27 cellular contexts compared by ENCODE assay signal in genomic region chr2:129872438-129872837, GRCh38.
"Had no signal": no experiment of that assay in that cellular context is flagged by ENCODE, and none has a peak within 500 bp of the region (broad histone marks: within the 10 kb centered on the region; RNA-seq: fewer than 3 reads in every experiment).

No MANE protein-coding gene starts in this region.

- ATAC-seq: activated CD4-positive, alpha-beta T cell treated with anti-CD3 and anti-CD28 coated beads for 36 hours; activated CD8-positive, alpha-beta T cell treated with anti-CD3 and anti-CD28 coated beads, Interleukin-2, amount 10 ng/mL, durations not matched to agents 7 days and 5 days; body of pancreas; gastrocnemius medialis; naive thymus-derived CD4-positive, alpha-beta T cell; pancreas; sciatic nerve; stimulated activated naive CD8-positive, alpha-beta T cell treated with anti-CD3 and anti-CD28 coated beads, Interleukin-15, Interleukin-2, amounts not matched to agents 100 U/mL and 50 U/mL, for 24 hours had no signal

- H3K9me3 Mint-ChIP-seq: activated B cell treated with CpG ODN at 0.5 μM for 24 hours; activated naive CD8-positive, alpha-beta T cell treated with anti-CD3 and anti-CD28 coated beads for 36 hours; memory B cell; T-helper 2 cell treated with Interferon-gamma antibody and Interleukin-4, amounts not matched to agents 5 μg/mL and 100 μg/mL, for 36 hours had no signal

- H3K27ac ChIP-seq: adrenal gland, body of pancreas, gastrocnemius medialis, pancreas, prostate gland, skin epidermis, testis, transverse colon had no signal

- H3K27me3 ChIP-seq: adrenal gland, body of pancreas, gastrocnemius medialis, pancreas, testis, transverse colon had no signal

- H3K27me3 Mint-ChIP-seq: activated CD4-positive, alpha-beta T cell treated with anti-CD3 and anti-CD28 coated beads for 36 hours; activated naive CD8-positive, alpha-beta T cell treated with anti-CD3 and anti-CD28 coated beads for 36 hours had no signal

- H3K4me1 ChIP-seq: prostate gland had no signal

- H3K4me3 ChIP-seq: adrenal gland, body of pancreas, gastrocnemius medialis, pancreas, prostate gland, skin epidermis, testis, transverse colon had no signal

- H3K36me3 Mint-ChIP-seq: activated naive CD8-positive, alpha-beta T cell treated with anti-CD3 and anti-CD28 coated beads for 36 hours; memory B cell; naive thymus-derived CD4-positive, alpha-beta T cell had no signal

- H3K27ac Mint-ChIP-seq: activated B cell treated with CpG ODN at 0.5 μM for 24 hours; activated CD4-positive, alpha-beta T cell treated with anti-CD3 and anti-CD28 coated beads for 36 hours; activated CD8-positive, alpha-beta T cell treated with anti-CD3 and anti-CD28 coated beads, Interleukin-2, amount 10 ng/mL, durations not matched to agents 7 days and 5 days; activated naive CD8-positive, alpha-beta T cell treated with anti-CD3 and anti-CD28 coated beads for 36 hours; memory B cell; naive thymus-derived CD4-positive, alpha-beta T cell; T-helper 2 cell treated with Interferon-gamma antibody and Interleukin-4, amounts not matched to agents 5 μg/mL and 100 μg/mL, for 36 hours had no signal

- H3K4me3 Mint-ChIP-seq: activated B cell treated with CpG ODN at 0.5 μM for 24 hours; activated CD4-positive, alpha-beta T cell treated with anti-CD3 and anti-CD28 coated beads for 36 hours; activated CD8-positive, alpha-beta T cell treated with anti-CD3 and anti-CD28 coated beads, Interleukin-2, amount 10 ng/mL, durations not matched to agents 7 days and 5 days; activated naive CD8-positive, alpha-beta T cell treated with anti-CD3 and anti-CD28 coated beads for 36 hours; memory B cell; naive thymus-derived CD4-positive, alpha-beta T cell; T-helper 2 cell treated with Interferon-gamma antibody and Interleukin-4, amounts not matched to agents 5 μg/mL and 100 μg/mL, for 36 hours had no signal

- DNase-seq: activated B cell treated with CpG ODN at 0.5 μM for 24 hours; activated CD4-positive, alpha-beta T cell treated with anti-CD3 and anti-CD28 coated beads for 36 hours; activated CD8-positive, alpha-beta T cell treated with anti-CD3 and anti-CD28 coated beads, Interleukin-2, amount 10 ng/mL, durations not matched to agents 7 days and 5 days; activated effector memory CD4-positive, alpha-beta T cell treated with Interleukin-2 at 50 U/mL for 16 hours; activated naive CD4-positive, alpha-beta T cell treated with Interleukin-2 at 50 U/mL for 16 hours; activated naive CD8-positive, alpha-beta T cell treated with anti-CD3 and anti-CD28 coated beads for 36 hours; aorta; body of pancreas; cortex of kidney; gastrocnemius medialis; glutamatergic neuron; midbrain; naive thymus-derived CD4-positive, alpha-beta T cell; pancreas; retina; stimulated activated CD4-positive, alpha-beta T cell treated with anti-CD3 and anti-CD28 coated beads, Interleukin-12 subunit alpha, Interleukin-12 subunit beta, amount 100 ng/mL, for 4 hours; stimulated activated CD4-positive, alpha-beta T cell treated with anti-CD3 and anti-CD28 coated beads, Interleukin-4, amount 100 ng/mL, for 1 hour; stimulated activated naive CD8-positive, alpha-beta T cell treated with anti-CD3 and anti-CD28 coated beads, Interleukin-15, Interleukin-2, amounts not matched to agents 100 U/mL and 50 U/mL, for 24 hours; T-helper 1 cell; testis; transverse colon had no signal
